Comparison of ENCODE assay signal across 31 cellular contexts in genomic region chr11:130834886-130835285, GRCh38.
"Had no signal": no experiment of that assay in that cellular context is flagged by ENCODE, and none has a peak within 500 bp of the region (broad histone marks: within the 10 kb centered on the region; RNA-seq: fewer than 3 reads in every experiment).

No MANE protein-coding gene starts in this region.

- DNase-seq: activated CD4-positive, alpha-beta memory T cell treated with anti-CD3 and anti-CD28 coated beads for 36 hours; activated CD4-positive, alpha-beta T cell treated with anti-CD3 and anti-CD28 coated beads, Interleukin-2, amount 10 ng/mL, durations not matched to agents 7 days and 5 days; activated CD4-positive, CD25-positive, alpha-beta regulatory T cell; activated CD8-positive, alpha-beta memory T cell treated with anti-CD3 and anti-CD28 coated beads for 24 hours; activated gamma-delta T cell; activated naive CD4-positive, alpha-beta T cell treated with anti-CD3 and anti-CD28 coated beads, Interleukin-2, amount 10 ng/mL, durations not matched to agents 7 days and 5 days; activated naive CD8-positive, alpha-beta T cell treated with anti-CD3 and anti-CD28 coated beads for 36 hours; activated T-cell treated with anti-CD3 and anti-CD28 coated beads for 4 hours; activated T-cell treated with anti-CD3 and anti-CD28 coated beads, Interleukin-2, amount 50 U/mL, for 48 hours; adrenal gland; aorta; caudate nucleus; KBM-7; NCI-H1092; NCI-H1417; NCI-H1930; NCI-H2171; NCI-H226; NCI-H526 treated with DMSO at 0.1 percent for 48 hours; NCI-H82; NK-92 treated with Interleukin-12 subunit alpha and Interleukin-12 subunit beta, amount 100 ng/mL, for 24 hours; OCI-M1; Peyer's patch; Right ventricle myocardium superior; SJCRH30; SK-N-SH; T-helper 1 cell had no signal

- H3K9ac ChIP-seq: SK-N-SH had no signal

- H3K4me1 Mint-ChIP-seq: activated CD4-positive, alpha-beta T cell treated with anti-CD3 and anti-CD28 coated beads, Interleukin-2, amount 10 ng/mL, durations not matched to agents 7 days and 5 days; activated naive CD4-positive, alpha-beta T cell treated with anti-CD3 and anti-CD28 coated beads, Interleukin-2, amount 10 ng/mL, durations not matched to agents 7 days and 5 days; activated naive CD8-positive, alpha-beta T cell treated with anti-CD3 and anti-CD28 coated beads for 36 hours; activated T-helper 17 cell treated with anti-CD3 and anti-CD28 coated beads, Interleukin-2, amount 50 U/mL, for 72 hours had no signal

- H3K36me3 Mint-ChIP-seq: activated CD4-positive, alpha-beta memory T cell treated with anti-CD3 and anti-CD28 coated beads for 36 hours; activated naive CD4-positive, alpha-beta T cell treated with anti-CD3 and anti-CD28 coated beads, Interleukin-2, amount 10 ng/mL, durations not matched to agents 7 days and 5 days; activated naive CD8-positive, alpha-beta T cell treated with anti-CD3 and anti-CD28 coated beads for 36 hours had no signal

- H3K27ac Mint-ChIP-seq: activated CD4-positive, alpha-beta memory T cell treated with anti-CD3 and anti-CD28 coated beads for 36 hours; activated CD4-positive, alpha-beta T cell treated with anti-CD3 and anti-CD28 coated beads, Interleukin-2, amount 10 ng/mL, durations not matched to agents 7 days and 5 days; activated naive CD4-positive, alpha-beta T cell treated with anti-CD3 and anti-CD28 coated beads, Interleukin-2, amount 10 ng/mL, durations not matched to agents 7 days and 5 days; activated naive CD8-positive, alpha-beta T cell treated with anti-CD3 and anti-CD28 coated beads for 36 hours; activated T-helper 17 cell treated with anti-CD3 and anti-CD28 coated beads, Interleukin-2, amount 50 U/mL, for 72 hours had no signal

- H3K36me3 ChIP-seq: adrenal gland, breast epithelium, Peyer's patch, SJCRH30 had no signal

- H3K4me1 ChIP-seq: adrenal gland, Peyer's patch had no signal

- H3K4me3 Mint-ChIP-seq: activated CD4-positive, alpha-beta memory T cell treated with anti-CD3 and anti-CD28 coated beads for 36 hours; activated CD4-positive, alpha-beta T cell treated with anti-CD3 and anti-CD28 coated beads, Interleukin-2, amount 10 ng/mL, durations not matched to agents 7 days and 5 days; activated naive CD4-positive, alpha-beta T cell treated with anti-CD3 and anti-CD28 coated beads, Interleukin-2, amount 10 ng/mL, durations not matched to agents 7 days and 5 days; activated naive CD8-positive, alpha-beta T cell treated with anti-CD3 and anti-CD28 coated beads for 36 hours; activated T-helper 17 cell treated with anti-CD3 and anti-CD28 coated beads, Interleukin-2, amount 50 U/mL, for 72 hours had no signal

- H3K27me3 ChIP-seq: adrenal gland, breast epithelium, Peyer's patch, SJCRH30 had no signal

- H3K27ac ChIP-seq: adrenal gland, Peyer's patch, RWPE1, SJCRH30, VCaP had no signal

- H3K4me3 ChIP-seq: adrenal gland, breast epithelium, Peyer's patch, SJCRH30 had no signal

- ATAC-seq: activated T-helper 17 cell treated with anti-CD3 and anti-CD28 coated beads, Interleukin-2, amount 50 U/mL, for 72 hours had no signal

- H3K4me2 ChIP-seq: SK-N-SH had no signal

- H3K9me3 ChIP-seq: Peyer's patch, SK-N-SH had no signal
